ENCODE assay signal across 2 cellular contexts in the genomic region with DNA sequence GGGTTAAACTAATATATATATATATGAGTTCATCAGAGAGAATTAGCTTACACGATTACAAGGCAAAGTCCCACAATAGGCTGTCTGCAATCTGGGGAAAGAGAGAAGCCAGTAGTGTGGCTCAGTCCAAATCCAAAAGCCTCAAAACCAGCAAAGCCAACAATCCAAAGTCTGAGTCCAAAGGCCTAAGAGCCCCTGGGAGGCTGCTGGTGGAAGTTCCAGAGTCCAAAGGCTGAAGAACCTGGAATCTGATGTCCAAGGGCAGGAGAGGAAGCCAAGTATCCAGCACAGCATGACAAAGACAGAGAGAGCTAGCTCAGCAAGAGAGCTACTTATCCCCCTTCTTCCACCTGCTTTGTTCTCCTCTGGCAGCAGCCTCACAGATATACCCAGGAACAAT.
TF ChIP-seq lines count a peak whose summit lies in the region.

No MANE protein-coding gene starts in this region.

TF ChIP-seq in liver, 16 proteins besides CTCF, POLR2A, EP300 and RAD21 (continued from another document):
- TF ChIP-seq, protein P1, sequence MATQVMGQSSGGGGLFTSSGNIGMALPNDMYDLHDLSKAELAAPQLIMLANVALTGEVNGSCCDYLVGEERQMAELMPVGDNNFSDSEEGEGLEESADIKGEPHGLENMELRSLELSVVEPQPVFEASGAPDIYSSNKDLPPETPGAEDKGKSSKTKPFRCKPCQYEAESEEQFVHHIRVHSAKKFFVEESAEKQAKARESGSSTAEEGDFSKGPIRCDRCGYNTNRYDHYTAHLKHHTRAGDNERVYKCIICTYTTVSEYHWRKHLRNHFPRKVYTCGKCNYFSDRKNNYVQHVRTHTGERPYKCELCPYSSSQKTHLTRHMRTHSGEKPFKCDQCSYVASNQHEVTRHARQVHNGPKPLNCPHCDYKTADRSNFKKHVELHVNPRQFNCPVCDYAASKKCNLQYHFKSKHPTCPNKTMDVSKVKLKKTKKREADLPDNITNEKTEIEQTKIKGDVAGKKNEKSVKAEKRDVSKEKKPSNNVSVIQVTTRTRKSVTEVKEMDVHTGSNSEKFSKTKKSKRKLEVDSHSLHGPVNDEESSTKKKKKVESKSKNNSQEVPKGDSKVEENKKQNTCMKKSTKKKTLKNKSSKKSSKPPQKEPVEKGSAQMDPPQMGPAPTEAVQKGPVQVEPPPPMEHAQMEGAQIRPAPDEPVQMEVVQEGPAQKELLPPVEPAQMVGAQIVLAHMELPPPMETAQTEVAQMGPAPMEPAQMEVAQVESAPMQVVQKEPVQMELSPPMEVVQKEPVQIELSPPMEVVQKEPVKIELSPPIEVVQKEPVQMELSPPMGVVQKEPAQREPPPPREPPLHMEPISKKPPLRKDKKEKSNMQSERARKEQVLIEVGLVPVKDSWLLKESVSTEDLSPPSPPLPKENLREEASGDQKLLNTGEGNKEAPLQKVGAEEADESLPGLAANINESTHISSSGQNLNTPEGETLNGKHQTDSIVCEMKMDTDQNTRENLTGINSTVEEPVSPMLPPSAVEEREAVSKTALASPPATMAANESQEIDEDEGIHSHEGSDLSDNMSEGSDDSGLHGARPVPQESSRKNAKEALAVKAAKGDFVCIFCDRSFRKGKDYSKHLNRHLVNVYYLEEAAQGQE (IDR thresholded peaks at IDR 0.05): no peak
- TF ChIP-seq GABPA (IDR thresholded peaks at IDR 0.05 in 1 of 2, conservative IDR thresholded peaks at IDR 0.05 in 1 of 2): no peak
- TF ChIP-seq YY1 (IDR thresholded peaks at IDR 0.05): no peak
- TF ChIP-seq RXRA (IDR thresholded peaks at IDR 0.05): peak in 1 of 2 donors; percentile 24

TF ChIP-seq in HepG2, 621 proteins besides CTCF, POLR2A, EP300 and RAD21 (continued from another document):
- TF ChIP-seq, protein P2, sequence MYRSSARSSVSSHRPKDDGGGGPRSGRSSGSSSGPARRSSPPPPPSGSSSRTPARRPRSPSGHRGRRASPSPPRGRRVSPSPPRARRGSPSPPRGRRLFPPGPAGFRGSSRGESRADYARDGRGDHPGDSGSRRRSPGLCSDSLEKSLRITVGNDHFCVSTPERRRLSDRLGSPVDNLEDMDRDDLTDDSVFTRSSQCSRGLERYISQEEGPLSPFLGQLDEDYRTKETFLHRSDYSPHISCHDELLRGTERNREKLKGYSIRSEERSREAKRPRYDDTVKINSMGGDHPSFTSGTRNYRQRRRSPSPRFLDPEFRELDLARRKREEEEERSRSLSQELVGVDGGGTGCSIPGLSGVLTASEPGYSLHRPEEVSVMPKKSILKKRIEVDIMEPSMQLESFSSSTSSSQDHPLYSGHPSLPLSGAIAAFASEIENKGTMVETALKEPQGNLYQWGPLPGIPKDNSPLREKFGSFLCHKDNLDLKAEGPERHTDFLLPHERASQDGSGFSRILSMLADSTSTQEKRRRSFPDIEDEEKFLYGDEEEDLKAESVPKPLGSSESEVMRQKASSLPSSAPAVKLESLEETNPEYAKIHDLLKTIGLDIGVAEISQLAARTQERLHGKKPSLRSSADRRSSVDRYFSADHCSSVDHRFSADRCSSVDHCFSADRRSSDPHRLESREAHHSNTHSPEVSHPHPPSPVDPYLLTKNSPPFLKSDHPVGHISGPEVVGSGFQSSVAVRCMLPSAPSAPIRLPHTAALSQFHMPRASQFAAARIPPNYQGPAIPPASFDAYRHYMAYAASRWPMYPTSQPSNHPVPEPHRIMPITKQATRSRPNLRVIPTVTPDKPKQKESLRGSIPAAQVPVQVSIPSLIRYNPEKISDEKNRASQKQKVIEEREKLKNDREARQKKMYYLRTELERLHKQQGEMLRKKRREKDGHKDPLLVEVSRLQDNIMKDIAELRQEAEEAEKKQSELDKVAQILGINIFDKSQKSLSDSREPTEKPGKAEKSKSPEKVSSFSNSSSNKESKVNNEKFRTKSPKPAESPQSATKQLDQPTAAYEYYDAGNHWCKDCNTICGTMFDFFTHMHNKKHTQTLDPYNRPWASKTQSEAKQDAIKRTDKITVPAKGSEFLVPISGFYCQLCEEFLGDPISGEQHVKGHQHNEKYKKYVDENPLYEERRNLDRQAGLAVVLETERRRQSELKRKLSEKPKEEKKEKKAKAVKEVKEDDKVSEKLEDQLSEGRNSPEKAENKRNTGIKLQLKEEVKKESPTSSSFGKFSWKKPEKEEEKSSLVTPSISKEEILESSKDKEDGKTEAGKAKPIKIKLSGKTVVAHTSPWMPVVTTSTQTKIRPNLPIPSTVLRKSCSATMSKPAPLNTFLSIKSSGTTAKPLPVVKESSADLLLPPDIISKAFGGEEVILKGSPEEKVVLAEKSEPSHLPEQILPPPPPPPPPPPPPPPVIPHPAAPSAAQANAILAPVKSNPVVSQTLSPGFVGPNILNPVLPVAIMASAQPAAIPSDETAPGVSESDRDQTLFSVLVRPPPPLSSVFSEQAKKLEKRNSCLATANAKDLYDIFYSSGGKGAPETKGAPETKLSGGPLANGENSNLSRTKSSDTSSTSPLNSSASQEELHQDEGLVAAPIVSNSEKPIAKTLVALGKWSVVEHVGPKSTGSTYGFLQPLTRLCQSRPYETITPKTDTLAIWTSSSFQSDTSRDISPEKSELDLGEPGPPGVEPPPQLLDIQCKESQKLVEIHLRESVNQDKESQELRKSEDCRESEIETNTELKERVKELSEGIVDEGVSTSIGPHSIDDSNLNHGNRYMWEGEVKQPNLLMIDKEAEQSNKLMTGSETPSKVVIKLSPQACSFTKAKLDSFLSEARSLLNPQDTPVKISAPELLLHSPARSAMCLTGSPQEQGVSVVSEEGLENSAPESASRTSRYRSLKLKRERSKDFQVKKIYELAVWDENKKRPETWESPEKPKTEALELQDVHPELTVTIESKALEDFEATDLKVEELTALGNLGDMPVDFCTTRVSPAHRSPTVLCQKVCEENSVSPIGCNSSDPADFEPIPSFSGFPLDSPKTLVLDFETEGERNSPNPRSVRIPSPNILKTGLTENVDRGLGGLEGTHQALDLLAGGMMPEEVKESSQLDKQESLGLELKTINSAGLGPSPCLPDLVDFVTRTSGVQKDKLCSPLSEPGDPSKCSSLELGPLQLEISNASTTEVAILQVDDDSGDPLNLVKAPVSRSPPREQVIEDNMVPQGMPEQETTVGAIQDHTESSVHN (CRISPR knock-in tag; IDR thresholded peaks at IDR 0.05): no peak
